Comparison of ENCODE assay signal across 1 cellular context in genomic region chr17:30137158-30137557, GRCh38.
A peak's percentile ranks its signal among the peaks of the same experiment; 100 is the strongest.
TF ChIP-seq lines count a peak whose summit lies in the region.

No MANE protein-coding gene starts in this region.

TF ChIP-seq in K562, 482 proteins besides CTCF, POLR2A, EP300 and RAD21 (continued from another document):
- TF ChIP-seq CBFA2T2 (conservative IDR thresholded peaks at IDR 0.05), result peak; percentile 27; the same call in 1 of the 2 replicates
- TF ChIP-seq ZNF507 (tag; conservative IDR thresholded peaks at IDR 0.05), result no peak
- no peak for TF ChIP-seq ETS1 (conservative IDR thresholded peaks at IDR 0.05; ENCODE audit: control insufficient read depth, low read depth, low read length)
- no peak for TF ChIP-seq CREBBP (IDR thresholded peaks at IDR 0.05; ENCODE audit: low read depth, low read length)
- no peak for TF ChIP-seq HIVEP1 (CRISPR knock-in tag; IDR thresholded peaks at IDR 0.05)
- TF ChIP-seq ATF3 (IDR thresholded peaks at IDR 0.05), result 0 out of 2 replicates have a peak, but pooled peaks have one; percentile 7
- TF ChIP-seq ATF3 (CRISPR knock-in tag; conservative IDR thresholded peaks at IDR 0.05), result no peak
- no peak for TF ChIP-seq PRMT5 (CRISPR knock-in tag; IDR thresholded peaks at IDR 0.05)
- peak; percentile 47 for TF ChIP-seq CBFA2T3 (IDR thresholded peaks at IDR 0.05)
- no peak for TF ChIP-seq ZNF518B (CRISPR knock-in tag; IDR thresholded peaks at IDR 0.05)
